19 cellular contexts compared by ENCODE assay signal in genomic region chr12:124224535-124225110, GRCh38.
DNase-seq lines count a peak whose midpoint lies in the region; ATAC-seq, FAIRE-seq and TF ChIP-seq lines count a peak whose summit lies in the region.
"Had no signal": no experiment of that assay in that cellular context is flagged by ENCODE, and none has a peak within 500 bp of the region (broad histone marks: within the 10 kb centered on the region; RNA-seq: fewer than 3 reads in every experiment).

No MANE protein-coding gene starts in this region.

- CTCF ChIA-PET in WTC11 (lab: Charles Lee), result no interaction called here

- DNase-seq in D721Med (ENCODE audit: insufficient read length, low spot score) (no peak), ELF-1 (ENCODE audit: low read depth, low spot score) (peak; percentile 23), WTC11 (ENCODE audit: low spot score) (no peak), myocyte (ENCODE audit: low read depth) (peak; percentile 32), amygdala (lab: John Stamatoyannopoulos, UW) (no peak), DMS79 (lab: John Stamatoyannopoulos, UW) (no peak)
- DNase-seq: BE2C, H7, MM.1S, NCI-H1694, NCI-H2029 treated with DMSO at 0.1 percent for 48 hours, NCI-H2227 treated with DMSO at 0.1 percent for 48 hours, NCI-H526 treated with DMSO at 0.1 percent for 48 hours, PC-3 had no signal

- ATAC-seq in WTC11 (0 out of 2 replicates have a peak, but pooled peaks have one; percentile 20), HG03521 (IDR thresholded peaks at IDR 0.05; ENCODE audit: unreplicated experiment) (no peak)
- ATAC-seq: A549, K562, PC-3 had no signal

- peaks cover 6% of the 10 kb centered on the region for H3K9me3 Mint-ChIP-seq in WTC11

- TF ChIP-seq CTCF in D721Med (IDR thresholded peaks at IDR 0.05; ENCODE audit: insufficient read depth, missing control alignments) (peak; percentile 25), WTC11 (IDR thresholded peaks at IDR 0.05) (no peak)

- H3K36me3 Mint-ChIP-seq in WTC11, result no peaks in the 10 kb centered on the region
- H3K36me3 Mint-ChIP-seq: CD14-positive monocyte had no signal

- no peaks in the 10 kb centered on the region for H3K27me3 Mint-ChIP-seq in WTC11 (ENCODE audit: low read depth)

- H3K27ac Mint-ChIP-seq in WTC11, result no peak overlapping the region
- H3K27ac Mint-ChIP-seq: CD14-positive monocyte had no signal

- POLR2A ChIA-PET in WTC11 (lab: Charles Lee), result no interaction called here

- no peak overlapping the region for H3K4me3 Mint-ChIP-seq in WTC11
- H3K4me3 Mint-ChIP-seq: CD14-positive monocyte had no signal

- no peak for FAIRE-seq in D721Med (lab: Jason Lieb, UNC)
- FAIRE-seq: A549, GM18507, K562 had no signal

- no peaks in the 10 kb centered on the region for H3K4me1 Mint-ChIP-seq in WTC11

TF ChIP-seq in WTC11, 78 proteins besides CTCF, POLR2A, EP300 and RAD21:
- TF ChIP-seq NFE2L1 (CRISPR knock-in tag; IDR thresholded peaks at IDR 0.05) (no peak), CREB1 (CRISPR knock-in tag; IDR thresholded peaks at IDR 0.05) (no peak), ZNF232 (CRISPR knock-in tag; IDR thresholded peaks at IDR 0.05) (no peak), EMX1 (CRISPR knock-in tag; IDR thresholded peaks at IDR 0.05) (no peak), ZNF138 (CRISPR knock-in tag; conservative IDR thresholded peaks at IDR 0.05) (no peak), SMAD4 (CRISPR knock-in tag; IDR thresholded peaks at IDR 0.05) (no peak), ATF2 (CRISPR knock-in tag; IDR thresholded peaks at IDR 0.05; ENCODE audit: borderline replicate concordance, low read depth) (no peak), MYBL2 (CRISPR knock-in tag; IDR thresholded peaks at IDR 0.05) (no peak), CREM (CRISPR knock-in tag; IDR thresholded peaks at IDR 0.05) (no peak), PRRX2 (CRISPR knock-in tag; IDR thresholded peaks at IDR 0.05) (no peak), ZNF219 (CRISPR knock-in tag; IDR thresholded peaks at IDR 0.05; ENCODE audit: borderline replicate concordance) (no peak), ZNF317 (CRISPR knock-in tag; IDR thresholded peaks at IDR 0.05; ENCODE audit: borderline replicate concordance, low read depth) (no peak)
- TF ChIP-seq, protein P1, sequence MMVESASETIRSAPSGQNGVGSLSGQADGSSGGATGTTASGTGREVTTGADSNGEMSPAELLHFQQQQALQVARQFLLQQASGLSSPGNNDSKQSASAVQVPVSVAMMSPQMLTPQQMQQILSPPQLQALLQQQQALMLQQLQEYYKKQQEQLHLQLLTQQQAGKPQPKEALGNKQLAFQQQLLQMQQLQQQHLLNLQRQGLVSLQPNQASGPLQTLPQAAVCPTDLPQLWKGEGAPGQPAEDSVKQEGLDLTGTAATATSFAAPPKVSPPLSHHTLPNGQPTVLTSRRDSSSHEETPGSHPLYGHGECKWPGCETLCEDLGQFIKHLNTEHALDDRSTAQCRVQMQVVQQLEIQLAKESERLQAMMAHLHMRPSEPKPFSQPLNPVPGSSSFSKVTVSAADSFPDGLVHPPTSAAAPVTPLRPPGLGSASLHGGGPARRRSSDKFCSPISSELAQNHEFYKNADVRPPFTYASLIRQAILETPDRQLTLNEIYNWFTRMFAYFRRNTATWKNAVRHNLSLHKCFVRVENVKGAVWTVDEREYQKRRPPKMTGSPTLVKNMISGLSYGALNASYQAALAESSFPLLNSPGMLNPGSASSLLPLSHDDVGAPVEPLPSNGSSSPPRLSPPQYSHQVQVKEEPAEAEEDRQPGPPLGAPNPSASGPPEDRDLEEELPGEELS (CRISPR knock-in tag; IDR thresholded peaks at IDR 0.05), result no peak

Comparison
In these comparisons a context has a peak if more than half of its experiments do, and no peak if none do; other contexts are left out.
1. DNase-seq: peak in ELF-1 (single experiment) and myocyte (single experiment); none in D721Med (single experiment), WTC11 (single experiment), amygdala (0 of 56) and DMS79 (single experiment).